In the genomic region with DNA sequence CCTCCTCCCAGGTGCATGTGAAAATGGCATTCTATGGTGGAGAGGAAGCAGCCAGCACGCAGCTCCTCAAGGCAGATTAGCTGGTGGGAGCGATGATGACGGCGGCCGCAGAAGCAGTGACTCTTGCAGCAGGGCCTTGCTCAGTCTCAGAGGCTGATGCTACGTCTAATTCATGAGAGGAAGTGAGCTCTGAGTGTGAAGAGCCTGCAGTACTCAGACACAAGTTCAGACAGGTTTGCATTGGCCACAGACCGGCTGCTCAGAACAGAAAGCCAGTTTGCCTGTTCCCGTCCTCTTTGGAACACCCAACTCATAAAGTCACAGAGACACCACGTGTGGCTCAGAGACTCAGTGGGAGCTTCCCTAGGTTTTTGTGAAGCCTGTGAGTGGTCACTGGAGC, we compare ENCODE assay signal across 22 cellular contexts.
DNase-seq lines count a peak whose midpoint lies in the region; ATAC-seq and TF ChIP-seq lines count a peak whose summit lies in the region.
"Had no signal": no experiment of that assay in that cellular context is flagged by ENCODE, and none has a peak within 500 bp of the region (broad histone marks: within the 10 kb centered on the region; RNA-seq: fewer than 3 reads in every experiment).

No MANE protein-coding gene starts in this region.

- H3K27ac Mint-ChIP-seq in activated CD8-positive, alpha-beta T cell treated with anti-CD3 and anti-CD28 coated beads, Interleukin-2, amount 10 ng/mL, durations not matched to agents 7 days and 5 days = no peak overlapping the region
- H3K27ac Mint-ChIP-seq: activated naive CD8-positive, alpha-beta T cell treated with anti-CD3 and anti-CD28 coated beads, Interleukin-2, amount 10 ng/mL, durations not matched to agents 7 days and 5 days; B cell; naive B cell had no signal

- H3K27me3 ChIP-seq in breast epithelium = peaks cover 0 to 15% of the 10 kb centered on the region in 2 donors
- H3K27me3 ChIP-seq: right lobe of liver had no signal

- peak overlapping the region in 2 of 3 donors; percentile 2 to 15 for H3K4me3 ChIP-seq in breast epithelium
- H3K4me3 ChIP-seq in lower leg skin (ENCODE audit: low read depth, poor library complexity, severe bottlenecking) = no peak overlapping the region
- H3K4me3 ChIP-seq: K562, right lobe of liver, stomach had no signal

- CTCF ChIA-PET in activated CD8-positive, alpha-beta T cell treated with anti-CD3 and anti-CD28 coated beads, Interleukin-2, amount 10 ng/mL, durations not matched to agents 7 days and 5 days (lab: Charles Lee) = no interaction called here

- POLR2A ChIA-PET in activated CD8-positive, alpha-beta T cell treated with anti-CD3 and anti-CD28 coated beads, Interleukin-2, amount 10 ng/mL, durations not matched to agents 7 days and 5 days (lab: Charles Lee) = no interaction called here

- H3K27ac ChIP-seq in breast epithelium = no peak overlapping the region
- H3K27ac ChIP-seq: right lobe of liver, stomach had no signal

- no peaks in the 10 kb centered on the region for H3K4me1 Mint-ChIP-seq in activated CD8-positive, alpha-beta T cell treated with anti-CD3 and anti-CD28 coated beads, Interleukin-2, amount 10 ng/mL, durations not matched to agents 7 days and 5 days (ENCODE audit: low read depth)
- H3K4me1 Mint-ChIP-seq: activated naive CD8-positive, alpha-beta T cell treated with anti-CD3 and anti-CD28 coated beads, Interleukin-2, amount 10 ng/mL, durations not matched to agents 7 days and 5 days; B cell had no signal

- no peak for ATAC-seq in activated CD8-positive, alpha-beta T cell treated with anti-CD3 and anti-CD28 coated beads, Interleukin-2, amount 10 ng/mL, durations not matched to agents 7 days and 5 days
- ATAC-seq: K562, right lobe of liver, SK-N-SH treated with all-trans-retinoic acid at 6 μM for 48 hours had no signal

- no peaks in the 10 kb centered on the region for H3K36me3 Mint-ChIP-seq in activated CD8-positive, alpha-beta T cell treated with anti-CD3 and anti-CD28 coated beads, Interleukin-2, amount 10 ng/mL, durations not matched to agents 7 days and 5 days (ENCODE audit: low read depth)
- H3K36me3 Mint-ChIP-seq: activated naive CD8-positive, alpha-beta T cell treated with anti-CD3 and anti-CD28 coated beads, Interleukin-2, amount 10 ng/mL, durations not matched to agents 7 days and 5 days; naive B cell had no signal

- TF ChIP-seq CTCF in breast epithelium (IDR thresholded peaks at IDR 0.05) = no peak
- no peak for TF ChIP-seq CTCF in lower leg skin (IDR thresholded peaks at IDR 0.05)

- H3K9me3 Mint-ChIP-seq in activated CD8-positive, alpha-beta T cell treated with anti-CD3 and anti-CD28 coated beads, Interleukin-2, amount 10 ng/mL, durations not matched to agents 7 days and 5 days (ENCODE audit: insufficient read depth) = no peaks in the 10 kb centered on the region
- H3K9me3 Mint-ChIP-seq: activated naive CD8-positive, alpha-beta T cell treated with anti-CD3 and anti-CD28 coated beads, Interleukin-2, amount 10 ng/mL, durations not matched to agents 7 days and 5 days had no signal

- H3K4me3 Mint-ChIP-seq in activated CD8-positive, alpha-beta T cell treated with anti-CD3 and anti-CD28 coated beads, Interleukin-2, amount 10 ng/mL, durations not matched to agents 7 days and 5 days = no peak overlapping the region
- H3K4me3 Mint-ChIP-seq: activated naive CD8-positive, alpha-beta T cell treated with anti-CD3 and anti-CD28 coated beads, Interleukin-2, amount 10 ng/mL, durations not matched to agents 7 days and 5 days; B cell; naive B cell had no signal

- TF ChIP-seq POLR2A in breast epithelium (IDR thresholded peaks at IDR 0.05) (no peak), lower leg skin (IDR thresholded peaks at IDR 0.05) (no peak)

- no peaks in the 10 kb centered on the region for H3K9me3 ChIP-seq in breast epithelium
- H3K9me3 ChIP-seq: right lobe of liver had no signal

- WGBS in lower leg skin, 2 donors = 50 to 74% methylated on average over 7 to 9 of the region's 9 CpGs

- no peaks in the 10 kb centered on the region for H3K4me1 ChIP-seq in breast epithelium
- H3K4me1 ChIP-seq: right lobe of liver, stomach had no signal

- DNase-seq in DMS79 treated with DMSO at 0.1 percent for 48 hours (lab: John Stamatoyannopoulos, UW) (peak; percentile 69), NCI-H1105 treated with DMSO at 0.1 percent for 48 hours (lab: John Stamatoyannopoulos, UW) (peak; percentile 67), breast epithelium (ENCODE audit: low spot score in 2 of 2) (peak in 1 of 2 donors; percentile 49), lower leg skin (ENCODE audit: low spot score in 2 of 2) (peak; percentile 31 to 83), NCI-H1417 treated with DMSO at 0.1 percent for 48 hours (lab: John Stamatoyannopoulos, UW) (no peak), NCI-H2227 (lab: John Stamatoyannopoulos, UW; ENCODE audit: unreplicated experiment) (no peak)
- no peak for DNase-seq in activated CD4-positive, alpha-beta T cell treated with anti-CD3 and anti-CD28 coated beads, Interleukin-2, amount 50 U/mL, for 4 hours
- DNase-seq in activated CD8-positive, alpha-beta T cell treated with anti-CD3 and anti-CD28 coated beads, Interleukin-2, amount 10 ng/mL, durations not matched to agents 7 days and 5 days = no peak
- DNase-seq: activated effector memory CD4-positive, alpha-beta T cell treated with Interleukin-2 at 50 U/mL for 16 hours; activated naive CD8-positive, alpha-beta T cell treated with anti-CD3 and anti-CD28 coated beads, Interleukin-2, amount 10 ng/mL, durations not matched to agents 7 days and 5 days; effector CD4-positive, alpha-beta T cell; mesendoderm; MV-4-11; naive B cell; NCI-H2029 treated with DMSO at 0.1 percent for 48 hours; NCI-H524; right lobe of liver; stomach; trophoblast cell had no signal

- intact Hi-C loops in breast epithelium (cut with DNase I; ENCODE audit: low total_unique reads) = no loop called here
- intact Hi-C loops in lower leg skin (cut with DNase I; ENCODE audit: low total_unique reads) = no loop called here

- H3K27me3 Mint-ChIP-seq in activated CD8-positive, alpha-beta T cell treated with anti-CD3 and anti-CD28 coated beads, Interleukin-2, amount 10 ng/mL, durations not matched to agents 7 days and 5 days (ENCODE audit: low read depth) = peaks cover 6% of the 10 kb centered on the region
- H3K27me3 Mint-ChIP-seq: activated naive CD8-positive, alpha-beta T cell treated with anti-CD3 and anti-CD28 coated beads, Interleukin-2, amount 10 ng/mL, durations not matched to agents 7 days and 5 days had no signal

- H3K36me3 ChIP-seq in breast epithelium = no peaks in the 10 kb centered on the region
- H3K36me3 ChIP-seq: right lobe of liver, stomach had no signal

Comparison
In these comparisons a context has a peak if more than half of its experiments do, and no peak if none do; other contexts are left out.
1. DNase-seq: peak in DMS79 treated with DMSO at 0.1 percent for 48 hours (single experiment), NCI-H1105 treated with DMSO at 0.1 percent for 48 hours (single experiment) and lower leg skin (2 of 2); none in activated CD4-positive, alpha-beta T cell treated with anti-CD3 and anti-CD28 coated beads, Interleukin-2, amount 50 U/mL, for 4 hours (0 of 2), activated CD8-positive, alpha-beta T cell treated with anti-CD3 and anti-CD28 coated beads, Interleukin-2, amount 10 ng/mL, durations not matched to agents 7 days and 5 days (single experiment), NCI-H1417 treated with DMSO at 0.1 percent for 48 hours (single experiment) and NCI-H2227 (single experiment).